ENCODE assay signal across 9 cellular contexts in genomic region chr17:78137392-78138203, GRCh38. TPM values are rescaled to one million over a fixed set of nuclear protein-coding genes. Genes with fewer than 3 reads are reported as not detected.
DNase-seq lines count a peak whose midpoint lies in the region; ATAC-seq and TF ChIP-seq lines count a peak whose summit lies in the region.
"Had no signal": no experiment of that assay in that cellular context is flagged by ENCODE, and none has a peak within 500 bp of the region (broad histone marks: within the 10 kb centered on the region; RNA-seq: fewer than 3 reads in every experiment).

No MANE protein-coding gene starts in this region.

- peaks cover 21% of the 10 kb centered on the region for H3K36me3 Mint-ChIP-seq in activated T-cell treated with anti-CD3 and anti-CD28 coated beads, Interleukin-2, amount 50 U/mL, for 4 hours (ENCODE audit: insufficient read depth)

- H3K4me1 Mint-ChIP-seq in activated T-cell treated with anti-CD3 and anti-CD28 coated beads, Interleukin-2, amount 50 U/mL, for 4 hours (ENCODE audit: low read depth): peaks cover 77% of the 10 kb centered on the region
- peaks cover 97% of the 10 kb centered on the region for H3K4me1 Mint-ChIP-seq in stimulated activated naive CD8-positive, alpha-beta T cell treated with anti-CD3 and anti-CD28 coated beads, Interleukin-15, amount 100 ng/mL, for 72 hours

- ATAC-seq in activated T-cell treated with anti-CD3 and anti-CD28 coated beads, Interleukin-2, amount 50 U/mL, for 4 hours: no peak
- peak; percentile 14 for ATAC-seq in stimulated activated naive CD8-positive, alpha-beta T cell treated with anti-CD3 and anti-CD28 coated beads, Interleukin-15, amount 100 ng/mL, for 72 hours

- H3K27me3 Mint-ChIP-seq in activated T-cell treated with anti-CD3 and anti-CD28 coated beads, Interleukin-2, amount 50 U/mL, for 4 hours (ENCODE audit: low read depth): no peaks in the 10 kb centered on the region
- no peaks in the 10 kb centered on the region for H3K27me3 Mint-ChIP-seq in stimulated activated naive CD8-positive, alpha-beta T cell treated with anti-CD3 and anti-CD28 coated beads, Interleukin-15, amount 100 ng/mL, for 72 hours

- no peaks in the 10 kb centered on the region for H3K9me3 Mint-ChIP-seq in activated T-cell treated with anti-CD3 and anti-CD28 coated beads, Interleukin-2, amount 50 U/mL, for 4 hours
- no peaks in the 10 kb centered on the region for H3K9me3 Mint-ChIP-seq in stimulated activated naive CD8-positive, alpha-beta T cell treated with anti-CD3 and anti-CD28 coated beads, Interleukin-15, amount 100 ng/mL, for 72 hours

- H3K4me3 Mint-ChIP-seq in activated T-cell treated with anti-CD3 and anti-CD28 coated beads, Interleukin-2, amount 50 U/mL, for 4 hours: no peak overlapping the region
- H3K4me3 Mint-ChIP-seq in stimulated activated naive CD8-positive, alpha-beta T cell treated with anti-CD3 and anti-CD28 coated beads, Interleukin-15, amount 100 ng/mL, for 72 hours: peak overlapping the region in 1 of 2 donors; percentile 54

- no peak overlapping the region for H3K4me3 ChIP-seq in epithelial cell of proximal tubule (ENCODE audit: low read depth, low read length)

- peak; percentile 22 for DNase-seq in activated T-cell treated with anti-CD3 and anti-CD28 coated beads for 1 hour (ENCODE audit: low read depth)
- DNase-seq in activated T-cell treated with anti-CD3 and anti-CD28 coated beads, Interleukin-2, amount 50 U/mL, for 4 hours: no peak
- DNase-seq in T-helper 2 cell: peak in 3 of 5 experiments; percentile 50 to 85 (median 51)
- no peak for DNase-seq in epithelial cell of proximal tubule (ENCODE audit: low read depth)
- DNase-seq in stimulated activated naive CD8-positive, alpha-beta T cell treated with anti-CD3 and anti-CD28 coated beads, Interleukin-15, amount 100 ng/mL, for 72 hours: peak in 1 of 2 donors; percentile 46
- DNase-seq in islet precursor cell: no peak
- no peak for DNase-seq in superior temporal gyrus (ENCODE audit: extremely low spot score)
- DNase-seq in NCI-H2081 (lab: John Stamatoyannopoulos, UW): no peak

- peak; percentile 52 for TF ChIP-seq CTCF in epithelial cell of proximal tubule (conservative IDR thresholded peaks at IDR 0.05; ENCODE audit: low read depth, low read length)

- peak overlapping the region in 1 of 2 donors; percentile 94 for H3K27ac Mint-ChIP-seq in stimulated activated naive CD8-positive, alpha-beta T cell treated with anti-CD3 and anti-CD28 coated beads, Interleukin-15, amount 100 ng/mL, for 72 hours

RNA-seq across cellular contexts. Expression of gene TMC8, which starts 7.0 kb away (rescaled TPM):
- 10 to 100 TPM; 46.9 to 69.4 (median 61.7) TPM for total RNA-seq in activated T-cell treated with anti-CD3 and anti-CD28 coated beads, Interleukin-2, amount 50 U/mL, for 4 hours
- total RNA-seq in epithelial cell of proximal tubule: 1.2 TPM in 2 replicates

RNA-seq across cellular contexts. Expression of gene C17orf99, which starts 8.6 kb away (rescaled TPM):
- not detected for total RNA-seq in activated T-cell treated with anti-CD3 and anti-CD28 coated beads, Interleukin-2, amount 50 U/mL, for 4 hours
- total RNA-seq in epithelial cell of proximal tubule: not detected in 2 replicates
- total RNA-seq: mononuclear cell had no signal

RNA-seq across cellular contexts. Expression of gene TMC6, which starts 9.0 kb away (rescaled TPM):
- 10 to 100 TPM; 79.1 to 87.1 (median 81.5) TPM for total RNA-seq in activated T-cell treated with anti-CD3 and anti-CD28 coated beads, Interleukin-2, amount 50 U/mL, for 4 hours
- total RNA-seq in epithelial cell of proximal tubule: 38.4 and 52.1 TPM in 2 replicates

RNA-seq across cellular contexts. Expression of gene SYNGR2, which starts 30.8 kb away (rescaled TPM):
- 100 to 1,000 TPM; 192 to 224 (median 196) TPM for total RNA-seq in activated T-cell treated with anti-CD3 and anti-CD28 coated beads, Interleukin-2, amount 50 U/mL, for 4 hours
- 66.7 and 137 TPM in 2 replicates for total RNA-seq in epithelial cell of proximal tubule

RNA-seq across cellular contexts. Expression of gene TK1, which starts 49.3 kb away (rescaled TPM):
- 10 to 100 TPM; 23.0 to 30.3 (median 26.8) TPM for total RNA-seq in activated T-cell treated with anti-CD3 and anti-CD28 coated beads, Interleukin-2, amount 50 U/mL, for 4 hours
- total RNA-seq in epithelial cell of proximal tubule: 245 and 276 TPM in 2 replicates

Comparison
In these comparisons a context has a peak if more than half of its experiments do, and no peak if none do; other contexts are left out.
1. DNase-seq: peak in activated T-cell treated with anti-CD3 and anti-CD28 coated beads for 1 hour (single experiment) and T-helper 2 cell (3 of 5); none in activated T-cell treated with anti-CD3 and anti-CD28 coated beads, Interleukin-2, amount 50 U/mL, for 4 hours (single experiment), epithelial cell of proximal tubule (single experiment), islet precursor cell (single experiment), superior temporal gyrus (single experiment) and NCI-H2081 (0 of 2).
2. RNA of gene TMC8, which starts 7.0 kb away (total RNA-seq): 46.9 to 69.4 TPM in activated T-cell treated with anti-CD3 and anti-CD28 coated beads, Interleukin-2, amount 50 U/mL, for 4 hours; 1.2 TPM in epithelial cell of proximal tubule; every median in the first group is over 10 times any median in the second.